ENCODE assay signal across 8 cellular contexts in the genomic region with DNA sequence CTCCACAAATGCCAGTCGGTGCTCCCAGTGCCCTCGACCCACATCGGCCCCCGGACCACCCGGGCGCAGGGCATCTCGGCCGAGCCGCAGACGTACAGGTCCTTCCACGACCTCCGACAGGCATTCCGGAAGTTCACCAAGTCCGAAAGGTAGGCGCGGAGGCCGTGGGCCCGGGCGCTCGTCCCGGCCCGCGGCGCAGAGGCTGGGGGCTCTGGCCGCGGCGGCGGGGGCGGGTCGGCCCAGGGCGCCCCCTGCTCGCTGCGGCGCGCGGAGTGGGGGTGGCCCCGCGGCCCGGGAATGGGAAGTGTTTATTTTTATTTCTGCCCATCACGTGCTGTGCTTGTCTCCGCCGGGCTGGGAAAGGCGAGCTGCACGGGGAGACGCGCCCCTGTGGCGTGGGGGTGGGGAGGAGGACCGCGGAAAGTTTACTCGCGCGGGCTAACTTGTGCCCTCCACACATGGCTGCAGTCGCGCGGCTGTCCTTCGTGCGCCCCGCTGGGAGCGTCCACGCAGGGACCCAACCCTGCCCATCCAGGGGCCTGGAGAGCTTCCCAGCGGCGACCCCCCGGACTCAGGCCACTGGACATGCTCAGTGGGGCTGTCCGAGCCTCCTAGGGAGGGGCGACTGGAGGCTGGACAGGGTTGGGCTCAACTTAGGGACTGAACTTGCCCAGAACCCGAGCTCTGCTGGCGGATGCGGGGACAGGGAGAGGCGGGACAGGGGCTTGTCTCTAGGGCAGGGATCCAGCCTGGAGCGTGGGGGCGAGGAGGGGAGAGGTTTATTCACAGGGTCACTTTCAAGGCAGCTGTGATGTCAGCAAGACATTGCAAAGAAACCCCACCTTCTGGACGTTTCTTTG.
DNase-seq lines count a peak whose midpoint lies in the region; ATAC-seq and TF ChIP-seq lines count a peak whose summit lies in the region.

No MANE protein-coding gene starts in this region.

- TF ChIP-seq POLR2A in heart left ventricle (IDR thresholded peaks at IDR 0.05) (peak in 1 of 2 donors; percentile 50), prostate gland (IDR thresholded peaks at IDR 0.05) (no peak)

- no peaks in the 10 kb centered on the region for H3K9me2 ChIP-seq in GM23338 (ENCODE audit: insufficient read depth)

- H3K27me3 Mint-ChIP-seq in GM23338 (ENCODE audit: insufficient read depth, low read depth, poor library complexity), result peaks cover 35% of the 10 kb centered on the region
- peaks cover 52% of the 10 kb centered on the region for H3K27me3 Mint-ChIP-seq in activated T-cell treated with anti-CD3 and anti-CD28 coated beads, Interleukin-2, amount 50 U/mL, for 72 hours (ENCODE audit: low read depth)

- H3K9me3 ChIP-seq in heart left ventricle, result no peaks in the 10 kb centered on the region
- no peaks in the 10 kb centered on the region for H3K9me3 ChIP-seq in prostate gland

- no peaks in the 10 kb centered on the region for H3F3A ChIP-seq in GM23338 (replicated peaks; ENCODE audit: low read depth)

- peak; percentile 33 for ATAC-seq in GM23338
- ATAC-seq in activated T-cell treated with anti-CD3 and anti-CD28 coated beads, Interleukin-2, amount 50 U/mL, for 72 hours (replicated peaks in 1 of 2), result peak; percentile 25 to 27
- ATAC-seq in heart left ventricle, result peak; percentile 66 to 79 (median 72)
- no peak for ATAC-seq in HG03520 (IDR thresholded peaks at IDR 0.05; ENCODE audit: unreplicated experiment)
- ATAC-seq in GM21717 (IDR thresholded peaks at IDR 0.05; ENCODE audit: unreplicated experiment), result no peak

- H3K27ac Mint-ChIP-seq in GM23338, result no peak overlapping the region
- no peak overlapping the region for H3K27ac Mint-ChIP-seq in activated T-cell treated with anti-CD3 and anti-CD28 coated beads, Interleukin-2, amount 50 U/mL, for 72 hours

- peaks cover 12% of the 10 kb centered on the region for H3K4me1 Mint-ChIP-seq in GM23338
- no peaks in the 10 kb centered on the region for H3K4me1 Mint-ChIP-seq in activated T-cell treated with anti-CD3 and anti-CD28 coated beads, Interleukin-2, amount 50 U/mL, for 72 hours (ENCODE audit: low read depth)

- H3K4me1 ChIP-seq in GM23338 (ENCODE audit: insufficient read depth) (peaks cover 18% of the 10 kb centered on the region), heart left ventricle (peaks cover 0 to 34% (median 3%) of the 10 kb centered on the region in 12 donors), prostate gland (replicated peaks) (no peaks in the 10 kb centered on the region)

- peak overlapping the region; percentile 92 for H2AFZ ChIP-seq in GM23338

- intact Hi-C loops in heart left ventricle (cut with DNase I), result loop anchor here in 2 of 10 donors (5.0 to 10.0 kb wide), 3 partner anchors 54 to 1226 kb away; no protein-coding TSS in a partner anchor
- intact Hi-C loops in prostate gland (cut with DNase I), result no loop called here

- H3K36me3 Mint-ChIP-seq in GM23338 (ENCODE audit: low read depth), result no peaks in the 10 kb centered on the region
- H3K36me3 Mint-ChIP-seq in activated T-cell treated with anti-CD3 and anti-CD28 coated beads, Interleukin-2, amount 50 U/mL, for 72 hours (ENCODE audit: insufficient read depth in 2 of 2), result no peaks in the 10 kb centered on the region

- peak overlapping the region; percentile 89 for H3K4me3 Mint-ChIP-seq in GM23338
- peak overlapping the region; percentile 77 to 88 for H3K4me3 Mint-ChIP-seq in activated T-cell treated with anti-CD3 and anti-CD28 coated beads, Interleukin-2, amount 50 U/mL, for 72 hours

- no peaks in the 10 kb centered on the region for H4K20me1 ChIP-seq in GM23338 (replicated peaks; ENCODE audit: insufficient read depth)

- H3K4me3 ChIP-seq in GM23338 (peak overlapping the region; percentile 63), heart left ventricle (peak overlapping the region; percentile 39 to 90 (median 74)), prostate gland (peak overlapping the region; percentile 38 to 40)

- H3K79me2 ChIP-seq in GM23338 (replicated peaks; ENCODE audit: insufficient read depth), result no peaks in the 10 kb centered on the region

- H3K9me3 Mint-ChIP-seq in GM23338, result no peaks in the 10 kb centered on the region
- H3K9me3 Mint-ChIP-seq in activated T-cell treated with anti-CD3 and anti-CD28 coated beads, Interleukin-2, amount 50 U/mL, for 72 hours, result no peaks in the 10 kb centered on the region

- WGBS in heart left ventricle, 4 donors, result 0 to 1% (median 1%) methylated on average over 29 to 72 of the region's 72 CpGs
- under 1% methylated on average over 62 of the region's 72 CpGs for WGBS in prostate gland

- H3K27me3 ChIP-seq in GM23338 (ENCODE audit: insufficient read depth) (peaks cover 60% of the 10 kb centered on the region), heart left ventricle (peaks cover 0 to 33% (median 0%) of the 10 kb centered on the region in 9 donors), prostate gland (replicated peaks; ENCODE audit: insufficient read depth) (no peaks in the 10 kb centered on the region)

- no peak for TF ChIP-seq CTCF in GM23338 (conservative IDR thresholded peaks at IDR 0.05; ENCODE audit: low read depth in 2 of 2)
- peak in 1 of 12 donors; percentile 9 for TF ChIP-seq CTCF in heart left ventricle (IDR thresholded peaks at IDR 0.05)
- no peak for TF ChIP-seq CTCF in prostate gland (IDR thresholded peaks at IDR 0.05)

- peak; percentile 55 for DNase-seq in GM23338 (ENCODE audit: low spot score)
- peak in 1 of 2 donors; percentile 0 for DNase-seq in activated T-cell treated with anti-CD3 and anti-CD28 coated beads, Interleukin-2, amount 50 U/mL, for 72 hours
- peak; percentile 79 to 84 (median 80) for DNase-seq in heart left ventricle
- peak; percentile 10 for DNase-seq in prostate gland (ENCODE audit: low spot score)
- DNase-seq in NCI-H2029 treated with DMSO at 0.1 percent for 48 hours (lab: John Stamatoyannopoulos, UW), result no peak
- no peak for DNase-seq in activated effector memory CD4-positive, alpha-beta T cell treated with anti-CD3 and anti-CD28 coated beads, Interleukin-2, amount 50 U/mL, for 16 hours

- peak overlapping the region; percentile 81 for H3K4me2 ChIP-seq in GM23338

- no peaks in the 10 kb centered on the region for H3K36me3 ChIP-seq in GM23338 (ENCODE audit: insufficient read depth)
- H3K36me3 ChIP-seq in heart left ventricle, result no peaks in the 10 kb centered on the region
- no peaks in the 10 kb centered on the region for H3K36me3 ChIP-seq in prostate gland

- H3K27ac ChIP-seq in GM23338 (ENCODE audit: low read depth) (no peak overlapping the region), heart left ventricle (peak overlapping the region; percentile 60 to 97 (median 92)), prostate gland (peak overlapping the region in 1 of 2 donors; percentile 24)

TF ChIP-seq in GM23338, 12 proteins besides CTCF, POLR2A, EP300 and RAD21 (continues in another document):
- no peak for TF ChIP-seq STAT1 (IDR thresholded peaks at IDR 0.05; ENCODE audit: unreplicated experiment)
- TF ChIP-seq ZNF114 (CRISPR knock-in tag; IDR thresholded peaks at IDR 0.05), result no peak
- TF ChIP-seq, protein P1, sequence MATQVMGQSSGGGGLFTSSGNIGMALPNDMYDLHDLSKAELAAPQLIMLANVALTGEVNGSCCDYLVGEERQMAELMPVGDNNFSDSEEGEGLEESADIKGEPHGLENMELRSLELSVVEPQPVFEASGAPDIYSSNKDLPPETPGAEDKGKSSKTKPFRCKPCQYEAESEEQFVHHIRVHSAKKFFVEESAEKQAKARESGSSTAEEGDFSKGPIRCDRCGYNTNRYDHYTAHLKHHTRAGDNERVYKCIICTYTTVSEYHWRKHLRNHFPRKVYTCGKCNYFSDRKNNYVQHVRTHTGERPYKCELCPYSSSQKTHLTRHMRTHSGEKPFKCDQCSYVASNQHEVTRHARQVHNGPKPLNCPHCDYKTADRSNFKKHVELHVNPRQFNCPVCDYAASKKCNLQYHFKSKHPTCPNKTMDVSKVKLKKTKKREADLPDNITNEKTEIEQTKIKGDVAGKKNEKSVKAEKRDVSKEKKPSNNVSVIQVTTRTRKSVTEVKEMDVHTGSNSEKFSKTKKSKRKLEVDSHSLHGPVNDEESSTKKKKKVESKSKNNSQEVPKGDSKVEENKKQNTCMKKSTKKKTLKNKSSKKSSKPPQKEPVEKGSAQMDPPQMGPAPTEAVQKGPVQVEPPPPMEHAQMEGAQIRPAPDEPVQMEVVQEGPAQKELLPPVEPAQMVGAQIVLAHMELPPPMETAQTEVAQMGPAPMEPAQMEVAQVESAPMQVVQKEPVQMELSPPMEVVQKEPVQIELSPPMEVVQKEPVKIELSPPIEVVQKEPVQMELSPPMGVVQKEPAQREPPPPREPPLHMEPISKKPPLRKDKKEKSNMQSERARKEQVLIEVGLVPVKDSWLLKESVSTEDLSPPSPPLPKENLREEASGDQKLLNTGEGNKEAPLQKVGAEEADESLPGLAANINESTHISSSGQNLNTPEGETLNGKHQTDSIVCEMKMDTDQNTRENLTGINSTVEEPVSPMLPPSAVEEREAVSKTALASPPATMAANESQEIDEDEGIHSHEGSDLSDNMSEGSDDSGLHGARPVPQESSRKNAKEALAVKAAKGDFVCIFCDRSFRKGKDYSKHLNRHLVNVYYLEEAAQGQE (IDR thresholded peaks at IDR 0.05; ENCODE audit: unreplicated experiment), result no peak
- TF ChIP-seq POLR2AphosphoS5 (IDR thresholded peaks at IDR 0.05; ENCODE audit: low read depth), result no peak
- TF ChIP-seq JUNB (IDR thresholded peaks at IDR 0.05; ENCODE audit: unreplicated experiment), result no peak
- TF ChIP-seq, protein P2, sequence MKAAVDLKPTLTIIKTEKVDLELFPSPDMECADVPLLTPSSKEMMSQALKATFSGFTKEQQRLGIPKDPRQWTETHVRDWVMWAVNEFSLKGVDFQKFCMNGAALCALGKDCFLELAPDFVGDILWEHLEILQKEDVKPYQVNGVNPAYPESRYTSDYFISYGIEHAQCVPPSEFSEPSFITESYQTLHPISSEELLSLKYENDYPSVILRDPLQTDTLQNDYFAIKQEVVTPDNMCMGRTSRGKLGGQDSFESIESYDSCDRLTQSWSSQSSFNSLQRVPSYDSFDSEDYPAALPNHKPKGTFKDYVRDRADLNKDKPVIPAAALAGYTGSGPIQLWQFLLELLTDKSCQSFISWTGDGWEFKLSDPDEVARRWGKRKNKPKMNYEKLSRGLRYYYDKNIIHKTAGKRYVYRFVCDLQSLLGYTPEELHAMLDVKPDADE (IDR thresholded peaks at IDR 0.05), result no peak
- TF ChIP-seq CREB1 (CRISPR knock-in tag; IDR thresholded peaks at IDR 0.05; ENCODE audit: low read depth), result no peak
- no peak for TF ChIP-seq NANOG (IDR thresholded peaks at IDR 0.05; ENCODE audit: borderline replicate concordance)
- TF ChIP-seq EZH2phosphoT487 (IDR thresholded peaks at IDR 0.05; ENCODE audit: unreplicated experiment), result no peak

Comparison
In these comparisons a context has a peak if more than half of its experiments do, and no peak if none do; other contexts are left out.
1. ATAC-seq: peak in GM23338 (single experiment), activated T-cell treated with anti-CD3 and anti-CD28 coated beads, Interleukin-2, amount 50 U/mL, for 72 hours (2 of 2) and heart left ventricle (4 of 4); none in HG03520 (single experiment) and GM21717 (single experiment).
2. DNase-seq: peak in GM23338 (single experiment), heart left ventricle (5 of 5) and prostate gland (single experiment); none in NCI-H2029 treated with DMSO at 0.1 percent for 48 hours (single experiment) and activated effector memory CD4-positive, alpha-beta T cell treated with anti-CD3 and anti-CD28 coated beads, Interleukin-2, amount 50 U/mL, for 16 hours (single experiment).
3. Peak in every context shown above with its lines, with median percentiles within 50 percentile points of each other: H3K4me3 ChIP-seq.